ENCODE assay signal across 15 cellular contexts in the genomic region with DNA sequence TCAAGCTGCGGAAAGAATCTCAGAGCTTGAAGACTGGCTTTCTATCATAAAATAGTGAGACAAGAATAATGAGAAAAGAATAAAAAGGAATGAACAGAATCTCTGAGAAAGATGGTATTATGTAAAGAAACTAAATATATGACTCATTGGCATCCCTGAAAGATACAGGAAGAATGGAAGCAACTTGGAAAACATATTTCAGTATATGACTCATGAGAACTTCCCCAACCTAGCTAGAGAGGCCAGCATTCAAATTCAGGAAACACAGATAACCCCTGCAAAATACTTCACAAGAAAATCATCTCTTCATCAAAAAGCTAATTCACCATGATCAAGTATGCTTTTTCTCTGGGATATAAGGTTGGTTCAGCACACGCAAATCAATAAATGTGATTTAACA.
DNase-seq lines count a peak whose midpoint lies in the region; ATAC-seq and TF ChIP-seq lines count a peak whose summit lies in the region.
"Had no signal": no experiment of that assay in that cellular context is flagged by ENCODE, and none has a peak within 500 bp of the region (broad histone marks: within the 10 kb centered on the region; RNA-seq: fewer than 3 reads in every experiment).

No MANE protein-coding gene starts in this region.

- intact Hi-C loops in left colon (cut with DNase I, micrococcal nuclease) (no loop called here), ovary (cut with DNase I) (no loop called here)

- WGBS in ovary, 3 donors, result 49 to 91% (median 80%) methylated on average over 1 to 2 of the region's 2 CpGs

- TF ChIP-seq EP300 in ovary (IDR thresholded peaks at IDR 0.05), result no peak

- DNase-seq in ELR (ENCODE audit: low read depth) (peak; percentile 90), RWPE1 (ENCODE audit: low spot score) (peak; percentile 8), epithelial cell of esophagus (ENCODE audit: low read depth) (peak; percentile 74), renal cortical epithelial cell (ENCODE audit: low read depth) (peak; percentile 14), left colon (no peak), SHP77 (lab: John Stamatoyannopoulos, UW) (no peak), ovary (no peak)
- DNase-seq: activated naive CD8-positive, alpha-beta T cell treated with anti-CD3 and anti-CD28 coated beads, Interleukin-2, amount 10 ng/mL, durations not matched to agents 7 days and 5 days; cortex of kidney; NCI-H1048; psoas muscle; stimulated activated CD4-positive, alpha-beta T cell treated with anti-CD3 and anti-CD28 coated beads, Interleukin-2, amount 100 ng/mL, for 48 hours; stimulated activated naive B cell treated with anti-CD40 and anti-IgM and Interleukin-4, amounts not matched to agents 10 μg/mL and 1 μg/mL and 100 μg/mL, for 72 hours had no signal

- no peak for TF ChIP-seq CTCF in RWPE1 (conservative IDR thresholded peaks at IDR 0.05; ENCODE audit: low read depth)
- TF ChIP-seq CTCF in epithelial cell of esophagus (IDR thresholded peaks at IDR 0.05; ENCODE audit: insufficient read depth, low read depth, low read length, missing control alignments), result no peak
- no peak for TF ChIP-seq CTCF in ovary (IDR thresholded peaks at IDR 0.05)

- H3K27ac ChIP-seq in RWPE1, result no peak overlapping the region
- H3K27ac ChIP-seq in ovary, result no peak overlapping the region
- H3K27ac ChIP-seq: psoas muscle had no signal

- POLR2A ChIA-PET in RWPE1 (lab: Yijun Ruan, JAX; ENCODE audit: low non-redundant PET), result no interaction called here

- H3K9me3 ChIP-seq in ovary, result no peaks in the 10 kb centered on the region

- no peak for ATAC-seq in left colon
- ATAC-seq in GM18858 (IDR thresholded peaks at IDR 0.05; ENCODE audit: unreplicated experiment), result no peak
- ATAC-seq: GM23338; psoas muscle; stimulated activated naive B cell treated with anti-CD40 and anti-IgM and Interleukin-4, amounts not matched to agents 10 μg/mL and 1 μg/mL and 100 μg/mL, for 72 hours had no signal

- no peak for TF ChIP-seq POLR2A in ovary (IDR thresholded peaks at IDR 0.05)

- no peaks in the 10 kb centered on the region for H3K36me3 ChIP-seq in ovary

- CTCF ChIA-PET in RWPE1 (lab: Yijun Ruan, JAX), result no interaction called here

- no peaks in the 10 kb centered on the region for H3K4me1 ChIP-seq in ovary (ENCODE audit: insufficient read depth)
- H3K4me1 ChIP-seq: psoas muscle had no signal

- H3K27me3 ChIP-seq in ovary, result no peaks in the 10 kb centered on the region

- no peak overlapping the region for H3K4me3 ChIP-seq in epithelial cell of esophagus (ENCODE audit: low read length)
- no peak overlapping the region for H3K4me3 ChIP-seq in ovary
- H3K4me3 ChIP-seq: GM23338, psoas muscle had no signal

Comparison
In these comparisons a context has a peak if more than half of its experiments do, and no peak if none do; other contexts are left out.
1. DNase-seq: peak in ELR (single experiment), RWPE1 (single experiment), epithelial cell of esophagus (single experiment) and renal cortical epithelial cell (single experiment); none in left colon (0 of 2), SHP77 (0 of 2) and ovary (0 of 5).